ENCODE assay signal across 9 cellular contexts in genomic region chr2:86037141-86037794, GRCh38.
DNase-seq lines count a peak whose midpoint lies in the region; ATAC-seq, FAIRE-seq and TF ChIP-seq lines count a peak whose summit lies in the region.
"Had no signal": no experiment of that assay in that cellular context is flagged by ENCODE, and none has a peak within 500 bp of the region (broad histone marks: within the 10 kb centered on the region; RNA-seq: fewer than 3 reads in every experiment).

No MANE protein-coding gene starts in this region.

- H3K9me3 Mint-ChIP-seq in activated CD8-positive, alpha-beta T cell treated with anti-CD3 and anti-CD28 coated beads, Interleukin-2, amount 10 ng/mL, durations not matched to agents 7 days and 5 days (ENCODE audit: insufficient read depth), result no peaks in the 10 kb centered on the region
- H3K9me3 Mint-ChIP-seq in natural killer cell (no peaks in the 10 kb centered on the region), type B pancreatic cell (no peaks in the 10 kb centered on the region)

- H3K4me3 ChIP-seq in endothelial cell of umbilical vein (replicated peaks in 1 of 3; ENCODE audit: insufficient read depth in 1 of 3, low read depth in 1 of 3, low read length in 3 of 3), result no peak overlapping the region

- peaks cover 4 to 19% of the 10 kb centered on the region in 2 experiments for H3K36me3 ChIP-seq in endothelial cell of umbilical vein (ENCODE audit: control insufficient read depth in 2 of 2, extremely low read depth in 1 of 2, insufficient read depth in 2 of 2, low read length in 2 of 2)

- TF ChIP-seq CTCF in endothelial cell of umbilical vein (IDR thresholded peaks at IDR 0.05; ENCODE audit: extremely low read depth in 1 of 2, insufficient read depth in 1 of 2, low read depth in 1 of 2, low read length in 2 of 2) (no peak), natural killer cell (IDR thresholded peaks at IDR 0.05) (no peak), type B pancreatic cell (conservative IDR thresholded peaks at IDR 0.05) (no peak)

- dilution Hi-C loops in endothelial cell of umbilical vein (cut with MboI; ENCODE audit: extremely low pct_ligation_motif_present, low sequenced_read_pairs), result no loop called here

- peak overlapping the region; percentile 56 for H3K4me2 ChIP-seq in endothelial cell of umbilical vein (ENCODE audit: insufficient read depth, low read length)

- DNase-seq in DMS 273 (lab: John Stamatoyannopoulos, UW; ENCODE audit: unreplicated experiment) (peak; percentile 57), DMS 273 treated with DMSO at 0.1 percent for 48 hours (lab: John Stamatoyannopoulos, UW) (no peak), endothelial cell of umbilical vein (ENCODE audit: low read depth, low spot score) (peak; percentile 89), natural killer cell (peak; percentile 60), type B pancreatic cell (ENCODE audit: extremely low spot score, unreplicated experiment) (no peak), NCI-H1417 treated with DMSO at 0.1 percent for 48 hours (lab: John Stamatoyannopoulos, UW) (no peak)
- peak; percentile 45 for DNase-seq in activated CD8-positive, alpha-beta T cell treated with anti-CD3 and anti-CD28 coated beads, Interleukin-2, amount 10 ng/mL, durations not matched to agents 7 days and 5 days

- FAIRE-seq in endothelial cell of umbilical vein (lab: Jason Lieb, UNC), result no peak

- ATAC-seq in activated CD8-positive, alpha-beta T cell treated with anti-CD3 and anti-CD28 coated beads, Interleukin-2, amount 10 ng/mL, durations not matched to agents 7 days and 5 days, result no peak
- ATAC-seq in natural killer cell (peak; percentile 44 to 73 (median 55)), GM18519 (IDR thresholded peaks at IDR 0.05; ENCODE audit: low FRiP score, unreplicated experiment) (no peak)

- peaks cover 75% of the 10 kb centered on the region for H3K36me3 Mint-ChIP-seq in activated CD8-positive, alpha-beta T cell treated with anti-CD3 and anti-CD28 coated beads, Interleukin-2, amount 10 ng/mL, durations not matched to agents 7 days and 5 days (ENCODE audit: low read depth)
- H3K36me3 Mint-ChIP-seq in natural killer cell (no peaks in the 10 kb centered on the region), type B pancreatic cell (peaks cover 19% of the 10 kb centered on the region)

- intact Hi-C loops in endothelial cell of umbilical vein (cut with micrococcal nuclease) (loop anchor here (1.0 kb wide), 1 partner anchor 35 kb away; no protein-coding TSS in a partner anchor), natural killer cell (cut with micrococcal nuclease) (loop anchor here (2.0 to 5.0 kb wide), 4 partner anchors 40 to 345 kb away; partner anchors contain the start of gene GNLY)

- no peaks in the 10 kb centered on the region for H3K27me3 ChIP-seq in endothelial cell of umbilical vein (ENCODE audit: control insufficient read depth in 2 of 2, insufficient read depth in 2 of 2, low read length in 2 of 2)

- TF ChIP-seq POLR2A in endothelial cell of umbilical vein (IDR thresholded peaks at IDR 0.05; ENCODE audit: low read depth, low read length), result no peak

- no peaks in the 10 kb centered on the region for H4K20me1 ChIP-seq in endothelial cell of umbilical vein (replicated peaks; ENCODE audit: control insufficient read depth, extremely low read depth, insufficient read depth, low read length)

- H3K27ac ChIP-seq in endothelial cell of umbilical vein (ENCODE audit: insufficient read depth, low read depth, low read length), result peak overlapping the region; percentile 96
- H3K27ac ChIP-seq: 22Rv1 had no signal

- CTCF ChIA-PET in activated CD8-positive, alpha-beta T cell treated with anti-CD3 and anti-CD28 coated beads, Interleukin-2, amount 10 ng/mL, durations not matched to agents 7 days and 5 days (lab: Charles Lee), result interaction anchor here (1.0 to 12.9 kb wide), 19 partner anchors 8 to 330 kb away, joined by 3 to 161 read pairs (median 6); partner anchors contain the start of genes POLR1A, PTCD3 and ST3GAL5
- CTCF ChIA-PET in endothelial cell of umbilical vein (lab: Charles Lee), result interaction anchor here (0.7 to 6.6 kb wide), 14 partner anchors 7 to 308 kb away, joined by 3 to 95 read pairs (median 6); partner anchors contain the start of gene ST3GAL5

- peaks cover 89% of the 10 kb centered on the region for H3K4me1 Mint-ChIP-seq in activated CD8-positive, alpha-beta T cell treated with anti-CD3 and anti-CD28 coated beads, Interleukin-2, amount 10 ng/mL, durations not matched to agents 7 days and 5 days (ENCODE audit: low read depth)
- peaks cover 55 to 70% of the 10 kb centered on the region in 2 donors for H3K4me1 Mint-ChIP-seq in natural killer cell
- peaks cover 23% of the 10 kb centered on the region for H3K4me1 Mint-ChIP-seq in type B pancreatic cell (ENCODE audit: unreplicated experiment)

- peak overlapping the region; percentile 95 for H3K27ac Mint-ChIP-seq in activated CD8-positive, alpha-beta T cell treated with anti-CD3 and anti-CD28 coated beads, Interleukin-2, amount 10 ng/mL, durations not matched to agents 7 days and 5 days
- H3K27ac Mint-ChIP-seq in natural killer cell, result peak overlapping the region; percentile 98 to 99
- H3K27ac Mint-ChIP-seq in type B pancreatic cell, result peak overlapping the region; percentile 87

- peaks cover 43% of the 10 kb centered on the region for H3K4me1 ChIP-seq in endothelial cell of umbilical vein (ENCODE audit: control insufficient read depth, extremely low read depth, insufficient read depth, low read length)

- no peaks in the 10 kb centered on the region for H3K27me3 Mint-ChIP-seq in activated CD8-positive, alpha-beta T cell treated with anti-CD3 and anti-CD28 coated beads, Interleukin-2, amount 10 ng/mL, durations not matched to agents 7 days and 5 days (ENCODE audit: low read depth)
- H3K27me3 Mint-ChIP-seq in natural killer cell (ENCODE audit: low read depth in 2 of 2) (no peaks in the 10 kb centered on the region), type B pancreatic cell (no peaks in the 10 kb centered on the region)

- H3K9ac ChIP-seq in endothelial cell of umbilical vein (replicated peaks; ENCODE audit: extremely low read depth, insufficient read depth, low read length), result peak overlapping the region; percentile 66

- no peaks in the 10 kb centered on the region for H3K9me1 ChIP-seq in endothelial cell of umbilical vein (replicated peaks; ENCODE audit: control insufficient read depth, extremely low read depth, insufficient read depth, low read length)

- no peaks in the 10 kb centered on the region for H3K9me3 ChIP-seq in endothelial cell of umbilical vein (replicated peaks; ENCODE audit: control insufficient read depth, insufficient read depth, low read length)

- no peak overlapping the region for H2AFZ ChIP-seq in endothelial cell of umbilical vein (ENCODE audit: low read depth, low read length)

- POLR2A ChIA-PET in activated CD8-positive, alpha-beta T cell treated with anti-CD3 and anti-CD28 coated beads, Interleukin-2, amount 10 ng/mL, durations not matched to agents 7 days and 5 days (lab: Charles Lee), result interaction anchor here (1.0 to 4.0 kb wide), 9 partner anchors 31 to 754 kb away, joined by 3 to 33 read pairs (median 10); partner anchors contain the start of genes CD8A, KDM3A, PTCD3 and ST3GAL5
- POLR2A ChIA-PET in endothelial cell of umbilical vein (lab: Charles Lee), result interaction anchor here (0.5 to 2.5 kb wide), 4 partner anchors 9 to 593 kb away, joined by 5 to 9 read pairs (median 7); partner anchors contain the start of gene ST3GAL5

- no TSS peak for BruUV-seq in endothelial cell of umbilical vein (replicated peaks; lab: Mats Ljungman, UMichigan)

- H3K79me2 ChIP-seq in endothelial cell of umbilical vein (ENCODE audit: control insufficient read depth, insufficient read depth, low read length), result no peaks in the 10 kb centered on the region

- H3K4me3 Mint-ChIP-seq in activated CD8-positive, alpha-beta T cell treated with anti-CD3 and anti-CD28 coated beads, Interleukin-2, amount 10 ng/mL, durations not matched to agents 7 days and 5 days, result peak overlapping the region; percentile 61
- H3K4me3 Mint-ChIP-seq in natural killer cell, result peak overlapping the region; percentile 92
- H3K4me3 Mint-ChIP-seq in type B pancreatic cell, result no peak overlapping the region

TF ChIP-seq in endothelial cell of umbilical vein, 7 proteins besides CTCF, POLR2A, EP300 and RAD21:
- TF ChIP-seq EZH2 (IDR thresholded peaks at IDR 0.05; ENCODE audit: borderline replicate concordance, low read depth, low read length, severe bottlenecking) (no peak), JUN (IDR thresholded peaks at IDR 0.05; ENCODE audit: borderline replicate concordance, insufficient read depth, insufficient read length, low read depth) (no peak), POLR2AphosphoS5 (IDR thresholded peaks at IDR 0.05; ENCODE audit: insufficient read depth, low read depth, low read length) (peak; percentile 75), FOS (IDR thresholded peaks at IDR 0.05; ENCODE audit: borderline replicate concordance, insufficient read depth, low read length) (peak; percentile 68), GATA2 (IDR thresholded peaks at IDR 0.05; ENCODE audit: insufficient read depth, insufficient read length, low read depth, low read length) (no peak)

Comparison
In these comparisons a context has a peak if more than half of its experiments do, and no peak if none do; other contexts are left out.
1. DNase-seq: peak in DMS 273 (single experiment), activated CD8-positive, alpha-beta T cell treated with anti-CD3 and anti-CD28 coated beads, Interleukin-2, amount 10 ng/mL, durations not matched to agents 7 days and 5 days (single experiment), endothelial cell of umbilical vein (single experiment) and natural killer cell (single experiment); none in DMS 273 treated with DMSO at 0.1 percent for 48 hours (single experiment), type B pancreatic cell (single experiment) and NCI-H1417 treated with DMSO at 0.1 percent for 48 hours (single experiment).
2. ATAC-seq: peak in natural killer cell (3 of 3); none in activated CD8-positive, alpha-beta T cell treated with anti-CD3 and anti-CD28 coated beads, Interleukin-2, amount 10 ng/mL, durations not matched to agents 7 days and 5 days (single experiment) and GM18519 (single experiment).
3. Peak in every context shown above with its lines, with median percentiles within 50 percentile points of each other: H3K27ac Mint-ChIP-seq.